ENCODE assay signal across 8 cellular contexts in the genomic region with DNA sequence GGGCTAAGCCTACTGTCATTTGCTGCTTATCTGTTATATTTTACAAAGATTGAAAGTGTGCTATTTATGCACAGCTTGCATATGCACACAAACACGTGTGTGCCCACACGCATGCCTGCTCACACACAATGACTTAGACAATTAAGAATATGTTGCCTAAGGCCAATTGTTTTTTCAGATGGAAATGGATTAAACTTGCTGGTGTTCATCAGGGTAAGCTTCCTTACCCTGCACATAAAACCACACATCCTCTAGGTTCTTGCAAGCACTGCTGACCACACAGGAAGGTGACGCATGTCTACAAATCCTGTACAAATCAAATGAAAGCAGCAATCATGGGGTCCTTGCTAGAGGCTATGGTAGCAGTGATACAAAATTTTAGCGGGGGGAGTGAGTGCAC. TPM values are rescaled to one million over a fixed set of nuclear protein-coding genes. Genes with fewer than 3 reads are reported as not detected.
DNase-seq lines count a peak whose midpoint lies in the region.
"Had no signal": no experiment of that assay in that cellular context is flagged by ENCODE, and none has a peak within 500 bp of the region (broad histone marks: within the 10 kb centered on the region; RNA-seq: fewer than 3 reads in every experiment).

No MANE protein-coding gene starts in this region.

- peak; percentile 67 for DNase-seq in KG1 (lab: John Stamatoyannopoulos, UW)
- peak; percentile 10 to 25 for DNase-seq in activated CD4-positive, alpha-beta T cell treated with anti-CD3 and anti-CD28 coated beads for 24 hours (ENCODE audit: low read depth in 2 of 2)
- peak; percentile 60 for DNase-seq in effector CD4-positive, alpha-beta T cell
- DNase-seq in stimulated activated naive CD4-positive, alpha-beta T cell (lab: John Stamatoyannopoulos, UW), result peak; percentile 24 to 82 (median 58)
- no peak for DNase-seq in cerebellar nuclear complex (lab: John Stamatoyannopoulos, UW)
- no peak for DNase-seq in NCI-H774 (lab: John Stamatoyannopoulos, UW)
- no peak for DNase-seq in mucosa of gallbladder (ENCODE audit: low spot score)

RNA-seq across cellular contexts. Expression of a gene that starts 58.4 kb away (rescaled TPM):
- not detected for total RNA-seq in mucosa of gallbladder
- total RNA-seq: frontal cortex had no signal

Comparison
In these comparisons a context has a peak if more than half of its experiments do, and no peak if none do; other contexts are left out.
1. DNase-seq: peak in KG1 (single experiment), activated CD4-positive, alpha-beta T cell treated with anti-CD3 and anti-CD28 coated beads for 24 hours (2 of 2), effector CD4-positive, alpha-beta T cell (single experiment) and stimulated activated naive CD4-positive, alpha-beta T cell (6 of 6); none in cerebellar nuclear complex (0 of 2), NCI-H774 (single experiment) and mucosa of gallbladder (single experiment).